In the genomic region with DNA sequence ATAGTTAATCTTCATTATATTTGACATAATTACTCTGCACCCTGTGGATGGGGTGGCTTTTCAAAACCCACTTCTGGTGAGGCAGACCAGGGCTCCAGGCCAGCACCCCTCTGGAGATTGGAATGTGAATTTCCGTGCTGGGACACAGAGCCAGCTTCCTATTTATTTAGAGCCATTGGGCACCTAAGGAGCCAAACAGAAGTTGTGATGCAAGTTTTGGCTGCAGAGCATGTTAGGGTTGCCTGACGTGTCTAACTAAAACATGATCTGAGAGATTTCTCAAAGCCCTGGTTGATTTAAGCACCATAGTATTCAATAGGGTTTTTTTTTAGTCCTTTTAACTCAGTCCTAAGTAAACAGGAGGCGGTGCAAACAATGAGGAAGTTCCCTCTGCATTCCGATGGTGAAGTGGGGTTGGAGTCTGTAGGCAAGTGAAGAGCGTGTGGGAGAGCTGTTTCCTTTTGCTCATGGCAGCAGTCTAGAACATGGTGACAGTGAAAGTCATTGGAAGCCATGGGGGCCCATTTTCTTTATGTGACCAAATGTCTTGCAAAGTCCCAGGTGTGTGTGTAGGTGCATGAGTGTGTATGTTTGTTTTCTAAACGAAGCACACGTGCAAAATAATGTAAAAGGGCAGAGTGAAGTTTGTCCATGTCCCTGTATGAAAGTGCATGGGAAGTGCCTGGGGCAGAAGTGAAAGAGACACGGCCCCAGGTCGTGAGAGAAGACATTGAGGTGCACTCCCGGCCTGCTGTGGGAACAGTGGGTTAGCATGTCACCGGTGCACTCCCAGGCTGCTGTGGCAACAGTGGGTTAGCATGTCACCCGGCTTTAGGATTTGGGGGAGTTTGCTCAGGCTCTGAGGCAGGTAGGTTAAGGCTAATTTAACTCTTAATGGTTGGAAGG, we compare ENCODE assay signal across 8 cellular contexts.
A peak's percentile ranks its signal among the peaks of the same experiment; 100 is the strongest.
DNase-seq lines count a peak whose midpoint lies in the region; ATAC-seq and TF ChIP-seq lines count a peak whose summit lies in the region.

No MANE protein-coding gene starts in this region.

- CTCF ChIA-PET in RWPE1 (lab: Yijun Ruan, JAX), result interaction anchor here (0.6 kb wide), 2 partner anchors 36 to 269 kb away, joined by 3 read pairs; no protein-coding TSS in a partner anchor

- intact Hi-C loops in right lobe of liver (cut with DNase I), result no loop called here
- intact Hi-C loops in thyroid gland (cut with DNase I), result no loop called here

- H3K27ac ChIP-seq in RWPE1, result peak overlapping the region; percentile 37
- peak overlapping the region; percentile 44 for H3K27ac ChIP-seq in caudate nucleus (ENCODE audit: low read depth, low read length)
- H3K27ac ChIP-seq in right lobe of liver, result peak overlapping the region; percentile 33 to 48 (median 34)
- peak overlapping the region; percentile 89 to 94 (median 91) for H3K27ac ChIP-seq in thyroid gland

- DNase-seq in GM06990 (ENCODE audit: extremely low read depth, insufficient read length) (peak; percentile 55), RWPE1 (ENCODE audit: low spot score) (peak; percentile 44), caudate nucleus (lab: John Stamatoyannopoulos, UW) (no peak), right lobe of liver (peak in 2 of 3 donors; percentile 41 to 67), thyroid gland (peak; percentile 91 to 92), mesenteric fat pad (ENCODE audit: low spot score) (no peak)

- TF ChIP-seq CTCF in GM06990 (IDR thresholded peaks at IDR 0.05; ENCODE audit: insufficient read depth, low read length, poor library complexity, severe bottlenecking), result no peak
- TF ChIP-seq CTCF in RWPE1 (conservative IDR thresholded peaks at IDR 0.05; ENCODE audit: low read depth), result no peak
- TF ChIP-seq CTCF in right lobe of liver (IDR thresholded peaks at IDR 0.05), result no peak
- TF ChIP-seq CTCF in thyroid gland (IDR thresholded peaks at IDR 0.05), result peak in 4 of 6 experiments; percentile 11 to 39 (median 27)

- H3K9me3 ChIP-seq in right lobe of liver, result no peaks in the 10 kb centered on the region
- H3K9me3 ChIP-seq in thyroid gland, result no peaks in the 10 kb centered on the region

- H3K27me3 ChIP-seq in GM06990 (replicated peaks; ENCODE audit: control insufficient read depth, insufficient read depth, low read length) (no peaks in the 10 kb centered on the region), right lobe of liver (no peaks in the 10 kb centered on the region), thyroid gland (no peaks in the 10 kb centered on the region)

- peak overlapping the region; percentile 26 for H3K4me3 ChIP-seq in GM06990 (replicated peaks; ENCODE audit: low read depth, low read length)
- H3K4me3 ChIP-seq in right lobe of liver, result peak overlapping the region; percentile 1 to 8 (median 2)
- H3K4me3 ChIP-seq in thyroid gland (replicated peaks in 1 of 3), result no peak overlapping the region

- 6% methylated on average over 10 of the region's 12 CpGs for WGBS in right lobe of liver (ENCODE audit: insufficient coverage, low coverage, low lambda C conversion rate, missing lambda C conversion rate)
- WGBS in thyroid gland, 2 donors, result 12% methylated on average over 12 of the region's 12 CpGs

- ATAC-seq in HG02759 (IDR thresholded peaks at IDR 0.05; ENCODE audit: unreplicated experiment) (peak; percentile 46), right lobe of liver (peak; percentile 85 to 92 (median 88)), GM21619 (IDR thresholded peaks at IDR 0.05; ENCODE audit: unreplicated experiment) (no peak)

- H3K36me3 ChIP-seq in GM06990 (ENCODE audit: control insufficient read depth, insufficient read depth, low read length), result no peaks in the 10 kb centered on the region
- H3K36me3 ChIP-seq in right lobe of liver, result no peaks in the 10 kb centered on the region
- H3K36me3 ChIP-seq in thyroid gland, result no peaks in the 10 kb centered on the region

- H3K4me1 ChIP-seq in right lobe of liver, result peaks cover 0 to 17% (median 0%) of the 10 kb centered on the region in 4 donors
- peaks cover 26 to 41% of the 10 kb centered on the region in 2 donors for H3K4me1 ChIP-seq in thyroid gland

- TF ChIP-seq POLR2A in right lobe of liver (IDR thresholded peaks at IDR 0.05) (no peak), thyroid gland (IDR thresholded peaks at IDR 0.05) (peak in 1 of 2 donors; percentile 56)

- POLR2A ChIA-PET in RWPE1 (lab: Yijun Ruan, JAX; ENCODE audit: low non-redundant PET), result interaction anchor here (0.6 kb wide), 1 partner anchor 51 kb away, joined by 13 read pairs; no protein-coding TSS in a partner anchor

Comparison
In these comparisons a context has a peak if more than half of its experiments do, and no peak if none do; other contexts are left out.
1. DNase-seq: peak in GM06990 (single experiment), RWPE1 (single experiment), right lobe of liver (2 of 3) and thyroid gland (2 of 2); none in caudate nucleus (0 of 61) and mesenteric fat pad (single experiment).
2. H3K4me3 ChIP-seq: peak in GM06990 (single experiment) and right lobe of liver (3 of 3); none in thyroid gland (0 of 3).
3. CTCF ChIP-seq: peak in thyroid gland (4 of 6); none in GM06990 (single experiment), RWPE1 (single experiment) and right lobe of liver (0 of 4).
4. H3K27ac ChIP-seq: peak in every context shown above with its lines; median percentile 91 in thyroid gland; 44 in caudate nucleus; 37 in RWPE1; 34 in right lobe of liver.